In the genomic region with DNA sequence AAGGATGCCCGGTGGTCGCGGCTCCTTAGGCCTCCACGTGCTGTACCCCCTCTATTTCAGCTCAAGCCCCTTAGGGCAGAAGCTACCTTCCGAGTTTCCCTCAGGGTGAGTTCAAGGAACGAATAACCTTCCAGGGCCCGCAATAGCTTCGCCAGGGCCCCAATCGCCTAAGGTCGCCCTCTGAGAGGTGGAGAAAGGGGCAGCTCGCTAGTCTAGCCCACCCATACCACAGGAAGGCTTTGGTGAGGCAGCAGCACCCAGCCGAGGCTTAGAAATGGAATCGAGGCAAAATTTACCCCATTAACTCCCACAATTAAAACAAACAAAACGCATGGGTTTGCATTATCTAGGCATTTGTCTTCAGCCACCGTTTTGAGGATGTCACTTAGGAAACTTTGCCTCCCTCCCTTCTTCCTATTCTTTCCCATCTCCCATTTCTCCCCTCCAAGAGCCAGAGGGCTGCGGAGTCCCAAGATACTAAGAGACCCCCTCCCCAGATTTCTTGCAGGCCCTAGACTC, we compare ENCODE assay signal across 10 cellular contexts. TPM values are rescaled to one million over a fixed set of nuclear protein-coding genes. Genes with fewer than 3 reads are reported as not detected.
DNase-seq lines count a peak whose midpoint lies in the region; ATAC-seq and TF ChIP-seq lines count a peak whose summit lies in the region.
"Had no signal": no experiment of that assay in that cellular context is flagged by ENCODE, and none has a peak within 500 bp of the region (broad histone marks: within the 10 kb centered on the region; RNA-seq: fewer than 3 reads in every experiment).

No MANE protein-coding gene starts in this region.

- H2AFZ ChIP-seq in neuronal stem cell (ENCODE audit: low read length): no peak overlapping the region

- H3K18ac ChIP-seq in neuronal stem cell (ENCODE audit: low read length): peak overlapping the region; percentile 92

- peaks cover 25% of the 10 kb centered on the region for H3K27me3 ChIP-seq in CD8-positive, alpha-beta memory T cell (ENCODE audit: insufficient read depth, low read length, poor library complexity, severe bottlenecking)
- peaks cover 0 to 50% (median 16%) of the 10 kb centered on the region in 4 donors for H3K27me3 ChIP-seq in esophagus muscularis mucosa
- H3K27me3 ChIP-seq in neuronal stem cell (ENCODE audit: control insufficient read depth in 3 of 3, insufficient read depth in 3 of 3, low read depth in 1 of 3, low read length in 3 of 3): peaks cover 7 to 26% (median 23%) of the 10 kb centered on the region in 3 experiments
- no peaks in the 10 kb centered on the region for H3K27me3 ChIP-seq in HAP-1 (ENCODE audit: low read depth)

- no peak for DNase-seq in CD8-positive, alpha-beta memory T cell
- DNase-seq in T-helper 17 cell (no peak), esophagus muscularis mucosa (ENCODE audit: extremely low spot score) (no peak), neuronal stem cell (ENCODE audit: low spot score) (no peak), HAP-1 (ENCODE audit: low spot score in 2 of 2) (no peak), iPS-NIHi7 (ENCODE audit: extremely low spot score) (no peak)
- DNase-seq: COR-L47, NCI-H1092 treated with DMSO at 0.1 percent for 48 hours had no signal

- H3K9me3 Mint-ChIP-seq in CD8-positive, alpha-beta memory T cell: no peaks in the 10 kb centered on the region

- H2BK12ac ChIP-seq in neuronal stem cell (ENCODE audit: low read length): no peak overlapping the region

- peaks cover 11% of the 10 kb centered on the region for H3K4me1 ChIP-seq in CD8-positive, alpha-beta memory T cell (ENCODE audit: insufficient read depth, low read length)
- H3K4me1 ChIP-seq in esophagus muscularis mucosa (peaks cover 14 to 30% (median 21%) of the 10 kb centered on the region in 4 donors), neuronal stem cell (ENCODE audit: control insufficient read depth in 2 of 2, insufficient read depth in 1 of 2, low read depth in 1 of 2, low read length in 2 of 2) (peaks cover 26 to 42% of the 10 kb centered on the region in 2 donors), HAP-1 (no peaks in the 10 kb centered on the region)

- H3K23ac ChIP-seq in neuronal stem cell (ENCODE audit: low read depth, low read length, poor library complexity): peak overlapping the region; percentile 27

- peak overlapping the region; percentile 91 for H3K4me2 ChIP-seq in neuronal stem cell (ENCODE audit: insufficient read depth, low read length, poor library complexity, severe bottlenecking)

- TF ChIP-seq POLR2A in esophagus muscularis mucosa (IDR thresholded peaks at IDR 0.05; ENCODE audit: low read depth): no peak

- POLR2A ChIA-PET in CD8-positive, alpha-beta memory T cell (lab: Charles Lee): no interaction called here

- H3K4me3 Mint-ChIP-seq in CD8-positive, alpha-beta memory T cell: peak overlapping the region; percentile 38 to 90 (median 75)
- H3K4me3 Mint-ChIP-seq in T-helper 17 cell: peak overlapping the region; percentile 71

- in situ Hi-C loops in HAP-1 (cut with MboI; ENCODE audit: low sequenced_read_pairs): no loop called here

- CTCF ChIA-PET in CD8-positive, alpha-beta memory T cell (lab: Charles Lee): interaction anchor here (2.4 kb wide), 1 partner anchor 8 kb away, joined by 7 read pairs; no protein-coding TSS in a partner anchor

- no peaks in the 10 kb centered on the region for H3K79me1 ChIP-seq in neuronal stem cell (ENCODE audit: low read depth, low read length)

- H3K4me3 ChIP-seq in CD8-positive, alpha-beta memory T cell (ENCODE audit: low read length): no peak overlapping the region
- H3K4me3 ChIP-seq in esophagus muscularis mucosa (peak overlapping the region in 3 of 4 donors; percentile 57 to 72 (median 57)), neuronal stem cell (ENCODE audit: low read length in 2 of 2) (peak overlapping the region in 1 of 2 donors; percentile 88), HAP-1 (no peak overlapping the region)

- H3K4me1 Mint-ChIP-seq in CD8-positive, alpha-beta memory T cell: peaks cover 6 to 17% (median 9%) of the 10 kb centered on the region in 3 donors
- peaks cover 5% of the 10 kb centered on the region for H3K4me1 Mint-ChIP-seq in T-helper 17 cell

- no peak overlapping the region for H3K14ac ChIP-seq in neuronal stem cell (ENCODE audit: low read length)

- H3K36me3 Mint-ChIP-seq in CD8-positive, alpha-beta memory T cell: no peaks in the 10 kb centered on the region
- no peaks in the 10 kb centered on the region for H3K36me3 Mint-ChIP-seq in T-helper 17 cell (ENCODE audit: low read depth)

- no peak overlapping the region for H3K4ac ChIP-seq in neuronal stem cell (ENCODE audit: low read length)

- H2AK5ac ChIP-seq in neuronal stem cell (ENCODE audit: low read depth, low read length): peak overlapping the region; percentile 8

- no peak for TF ChIP-seq EP300 in esophagus muscularis mucosa (IDR thresholded peaks at IDR 0.05)

- peak overlapping the region in 1 of 8 donors; percentile 32 for H3K27ac Mint-ChIP-seq in CD8-positive, alpha-beta memory T cell
- H3K27ac Mint-ChIP-seq in T-helper 17 cell: peak overlapping the region; percentile 65

- H3K36me3 ChIP-seq in CD8-positive, alpha-beta memory T cell (ENCODE audit: insufficient read depth, low read length): no peaks in the 10 kb centered on the region
- no peaks in the 10 kb centered on the region for H3K36me3 ChIP-seq in esophagus muscularis mucosa
- no peaks in the 10 kb centered on the region for H3K36me3 ChIP-seq in neuronal stem cell (replicated peaks in 1 of 2; ENCODE audit: control insufficient read depth in 2 of 2, insufficient read depth in 2 of 2, low read length in 2 of 2)
- no peaks in the 10 kb centered on the region for H3K36me3 ChIP-seq in HAP-1 (replicated peaks)

- intact Hi-C loops in esophagus muscularis mucosa (cut with DNase I): no loop called here

- no peak overlapping the region for H2BK5ac ChIP-seq in neuronal stem cell (ENCODE audit: low read length)

- ATAC-seq in T-helper 17 cell (no peak), GM18861 (IDR thresholded peaks at IDR 0.05; ENCODE audit: unreplicated experiment) (no peak), HG03469 (IDR thresholded peaks at IDR 0.05; ENCODE audit: unreplicated experiment) (no peak)

- TF ChIP-seq CTCF in esophagus muscularis mucosa (IDR thresholded peaks at IDR 0.05): no peak

- no peaks in the 10 kb centered on the region for H3K9me3 ChIP-seq in CD8-positive, alpha-beta memory T cell (ENCODE audit: low read length)
- H3K9me3 ChIP-seq in T-helper 17 cell (ENCODE audit: control insufficient read depth, low read length, poor library complexity, severe bottlenecking): no peaks in the 10 kb centered on the region
- no peaks in the 10 kb centered on the region for H3K9me3 ChIP-seq in esophagus muscularis mucosa
- H3K9me3 ChIP-seq in neuronal stem cell (replicated peaks in 1 of 2; ENCODE audit: control insufficient read depth in 2 of 2, insufficient read depth in 1 of 2, low read depth in 1 of 2, low read length in 2 of 2): no peaks in the 10 kb centered on the region
- no peaks in the 10 kb centered on the region for H3K9me3 ChIP-seq in HAP-1

- H3K27me3 Mint-ChIP-seq in CD8-positive, alpha-beta memory T cell: peaks cover 10 to 12% of the 10 kb centered on the region in 2 donors
- peaks cover 18% of the 10 kb centered on the region for H3K27me3 Mint-ChIP-seq in T-helper 17 cell

- H2BK120ac ChIP-seq in neuronal stem cell (ENCODE audit: low read depth, low read length): no peak overlapping the region

- H4K91ac ChIP-seq in neuronal stem cell (ENCODE audit: low read depth, low read length, poor library complexity): no peak overlapping the region

- no peak overlapping the region for H4K8ac ChIP-seq in neuronal stem cell (ENCODE audit: low read depth, low read length)

- peak overlapping the region; percentile 16 for H2BK15ac ChIP-seq in neuronal stem cell (ENCODE audit: low read length)

- no peak overlapping the region for H3K27ac ChIP-seq in CD8-positive, alpha-beta memory T cell (ENCODE audit: low read depth, low read length)
- H3K27ac ChIP-seq in esophagus muscularis mucosa (replicated peaks in 1 of 4) (peak overlapping the region in 1 of 4 donors; percentile 21), neuronal stem cell (replicated peaks; ENCODE audit: low read length) (no peak overlapping the region)

- WGBS in esophagus muscularis mucosa: 73% methylated on average over 11 of the region's 16 CpGs
- no CpG with 5 or more reads among the region's 16 CpGs for WGBS in neuronal stem cell (ENCODE audit: extremely low coverage in 2 of 2, insufficient read length in 2 of 2, insufficient replicate concordance in 1 of 2), 2 donors

- peak overlapping the region; percentile 85 for H3K9ac ChIP-seq in neuronal stem cell (ENCODE audit: low read depth, low read length, poor library complexity)

RNA-seq across cellular contexts. Expression of gene WNT2B, which starts 1.0 kb away (rescaled TPM):
- total RNA-seq in CD8-positive, alpha-beta memory T cell: under 1 TPM; 0.09 to 0.13 TPM
- 0.09 TPM for polyA plus RNA-seq in CD8-positive, alpha-beta memory T cell
- total RNA-seq in T-helper 17 cell: under 1 TPM; 0.13 to 0.37 TPM
- total RNA-seq in esophagus muscularis mucosa: 1 to 10 TPM; 2.7 to 6.3 (median 3.8) TPM
- 4.9 TPM for polyA plus RNA-seq in neuronal stem cell (2013, experiment 1 of 2)
- 5.1 TPM for polyA plus RNA-seq in neuronal stem cell (2013, experiment 2 of 2)

Comparison
In these comparisons a context has a peak if more than half of its experiments do, and no peak if none do; other contexts are left out.
1. H3K4me3 ChIP-seq: peak in esophagus muscularis mucosa (3 of 4); none in CD8-positive, alpha-beta memory T cell (single experiment) and HAP-1 (single experiment).